ENCODE assay signal across 15 cellular contexts in genomic region chr10:45495438-45496152, GRCh38.
DNase-seq lines count a peak whose midpoint lies in the region; ATAC-seq, FAIRE-seq and TF ChIP-seq lines count a peak whose summit lies in the region.
"Had no signal": no experiment of that assay in that cellular context is flagged by ENCODE, and none has a peak within 500 bp of the region (broad histone marks: within the 10 kb centered on the region; RNA-seq: fewer than 3 reads in every experiment).

No MANE protein-coding gene starts in this region.

- H4K20me1 ChIP-seq in HepG2 (ENCODE audit: insufficient read depth, low read length) (no peaks in the 10 kb centered on the region), fibroblast of lung (ENCODE audit: control insufficient read depth, extremely low read depth, insufficient read depth, low read length) (no peaks in the 10 kb centered on the region)

- CTCF ChIA-PET in HepG2 (lab: Yijun Ruan, JAX; ENCODE audit: low intra/inter-chr PET ratio, low total read pairs): no interaction called here

- TF ChIP-seq EP300 in HepG2 (IDR thresholded peaks at IDR 0.05; ENCODE audit: low read depth in 2 of 2, low read length in 2 of 2): no peak
- no peak for TF ChIP-seq EP300 in HepG2 (CRISPR knock-in tag; IDR thresholded peaks at IDR 0.05; ENCODE audit: borderline replicate concordance)
- no peak for TF ChIP-seq EP300 in suprapubic skin (IDR thresholded peaks at IDR 0.05)

- H3K4me1 ChIP-seq in HepG2 (ENCODE audit: insufficient read depth, low read length) (no peaks in the 10 kb centered on the region), right lobe of liver (no peaks in the 10 kb centered on the region), fibroblast of lung (ENCODE audit: control insufficient read depth, extremely low read depth, insufficient read depth, low read length) (no peaks in the 10 kb centered on the region), suprapubic skin (no peaks in the 10 kb centered on the region)

- 91% methylated on average over 2 of the region's 2 CpGs for WGBS in HepG2 (ENCODE audit: low lambda C conversion rate)
- WGBS in right lobe of liver (ENCODE audit: insufficient coverage, low coverage, low lambda C conversion rate, missing lambda C conversion rate): 93% methylated on average over 2 of the region's 2 CpGs
- 70% methylated on average over 2 of the region's 2 CpGs for WGBS in suprapubic skin

- H3K4me2 ChIP-seq in HepG2 (ENCODE audit: low read depth, low read length): no peak overlapping the region
- H3K4me2 ChIP-seq in fibroblast of lung (ENCODE audit: extremely low read depth, insufficient read depth, low read length): no peak overlapping the region
- H3K4me2 ChIP-seq: KMS-11, SK-N-SH had no signal

- TF ChIP-seq CTCF in HepG2 (CRISPR knock-in tag; IDR thresholded peaks at IDR 0.05): no peak
- no peak for TF ChIP-seq CTCF in right lobe of liver (IDR thresholded peaks at IDR 0.05)
- TF ChIP-seq CTCF in fibroblast of lung (conservative IDR thresholded peaks at IDR 0.05 in 1 of 2, IDR thresholded peaks at IDR 0.05 in 1 of 2; ENCODE audit: low read depth in 1 of 2, low read length in 2 of 2): no peak
- no peak for TF ChIP-seq CTCF in suprapubic skin (IDR thresholded peaks at IDR 0.05)

- ATAC-seq in HepG2 (no peak), right lobe of liver (no peak)

- H3K27ac ChIP-seq in HepG2 (ENCODE audit: extremely low read length, insufficient read depth, low read length) (no peak overlapping the region), right lobe of liver (no peak overlapping the region), fibroblast of lung (ENCODE audit: insufficient read depth, low read length) (no peak overlapping the region), suprapubic skin (no peak overlapping the region)
- H3K27ac ChIP-seq: cardiac muscle cell, KMS-11 had no signal

- BruUV-seq in HepG2 (replicated peaks; lab: Mats Ljungman, UMichigan): no TSS peak

- H3K27me3 ChIP-seq in HepG2 (ENCODE audit: control insufficient read depth in 1 of 2, insufficient read depth in 2 of 2, low read length in 2 of 2): no peaks in the 10 kb centered on the region; a peak in 1 of 5 replicates
- no peaks in the 10 kb centered on the region for H3K27me3 ChIP-seq in right lobe of liver
- H3K27me3 ChIP-seq in fibroblast of lung (ENCODE audit: control insufficient read depth, insufficient read depth, low read length): no peaks in the 10 kb centered on the region
- H3K27me3 ChIP-seq in suprapubic skin: no peaks in the 10 kb centered on the region
- H3K27me3 ChIP-seq: cardiac muscle cell had no signal

- H3K36me3 ChIP-seq in HepG2 (replicated peaks in 1 of 2; ENCODE audit: control insufficient read depth in 1 of 2, insufficient read depth in 2 of 2, low read length in 2 of 2) (no peaks in the 10 kb centered on the region), right lobe of liver (no peaks in the 10 kb centered on the region), fibroblast of lung (ENCODE audit: control insufficient read depth, insufficient read depth, low read length) (no peaks in the 10 kb centered on the region), suprapubic skin (no peaks in the 10 kb centered on the region)
- H3K36me3 ChIP-seq: cardiac muscle cell had no signal

- H3K4me3 ChIP-seq in HepG2 (replicated peaks in 1 of 3; ENCODE audit: insufficient read depth in 1 of 3, low read depth in 2 of 3, low read length in 3 of 3) (no peak overlapping the region), right lobe of liver (no peak overlapping the region), fibroblast of lung (replicated peaks in 1 of 4; ENCODE audit: control extremely low read depth in 1 of 4, insufficient read depth in 1 of 4, low read depth in 3 of 4, low read length in 4 of 4) (no peak overlapping the region), suprapubic skin (no peak overlapping the region)
- H3K4me3 ChIP-seq: cardiac muscle cell had no signal

- intact Hi-C loops in HepG2 (cut with micrococcal nuclease; ENCODE audit: unreplicated experiment) (loop anchor here (2.0 kb wide), 1 partner anchor 25 kb away; no protein-coding TSS in a partner anchor), right lobe of liver (cut with DNase I) (no loop called here)

- TF ChIP-seq POLR2A in HepG2 (IDR thresholded peaks at IDR 0.05; ENCODE audit: insufficient read depth in 1 of 2, low read depth in 2 of 2, low read length in 2 of 2) (no peak), right lobe of liver (IDR thresholded peaks at IDR 0.05) (no peak), suprapubic skin (IDR thresholded peaks at IDR 0.05) (no peak)

- POLR2A ChIA-PET in HepG2 (lab: Yijun Ruan, JAX): interaction anchor here (0.8 kb wide), 1 partner anchor 81 kb away, joined by 4 read pairs; no protein-coding TSS in a partner anchor

- in situ Hi-C loops in HepG2 (cut with HindIII; ENCODE audit: extremely low pct_ligation_motif_present, low pct_unique_long_range_greater_than_20kb): no loop called here

- no peak for FAIRE-seq in HepG2 (lab: Jason Lieb, UNC)

- H3K79me2 ChIP-seq in HepG2 (ENCODE audit: insufficient read depth, low read length) (no peaks in the 10 kb centered on the region), fibroblast of lung (ENCODE audit: control insufficient read depth, insufficient read depth, low read length) (no peaks in the 10 kb centered on the region)

- H3K9me3 ChIP-seq in HepG2 (ENCODE audit: low read length): peaks cover 8% of the 10 kb centered on the region
- peaks cover 0 to 3% (median 0%) of the 10 kb centered on the region in 4 donors for H3K9me3 ChIP-seq in right lobe of liver
- no peaks in the 10 kb centered on the region for H3K9me3 ChIP-seq in fibroblast of lung (ENCODE audit: control insufficient read depth, insufficient read depth, low read depth, low read length)
- no peaks in the 10 kb centered on the region for H3K9me3 ChIP-seq in suprapubic skin

- TF ChIP-seq RAD21 in HepG2 (CRISPR knock-in tag; IDR thresholded peaks at IDR 0.05): no peak

- DNase-seq in HepG2 (ENCODE audit: low spot score) (no peak), right lobe of liver (no peak), RPMI7951 (ENCODE audit: low read depth) (peak; percentile 29), fibroblast of lung (ENCODE audit: low read depth in 2 of 2) (peak; percentile 11), NAMALWA (ENCODE audit: low spot score) (no peak), SHP77 treated with DMSO at 0.1 percent for 48 hours (lab: John Stamatoyannopoulos, UW) (no peak), suprapubic skin (ENCODE audit: low spot score in 2 of 2) (no peak), NCI-H2171 (lab: John Stamatoyannopoulos, UW) (no peak)
- DNase-seq: DMS 273 treated with DMSO at 0.1 percent for 48 hours; NCI-H2081; NK-92 treated with Interleukin-12 subunit alpha and Interleukin-12 subunit beta, amount 100 ng/mL, for 24 hours; occipital lobe; SK-N-SH had no signal

- no peak overlapping the region for H2AFZ ChIP-seq in HepG2 (ENCODE audit: low read length)
- H2AFZ ChIP-seq in fibroblast of lung (ENCODE audit: low read length): no peak overlapping the region

- no peak overlapping the region for H3K9ac ChIP-seq in HepG2 (ENCODE audit: insufficient read depth, low read depth, low read length)
- no peak overlapping the region for H3K9ac ChIP-seq in fibroblast of lung (ENCODE audit: insufficient read depth, low read length)
- H3K9ac ChIP-seq: KMS-11, SK-N-SH had no signal

TF ChIP-seq in HepG2, 621 proteins besides CTCF, POLR2A, EP300 and RAD21 (continues in another document):
- peak; percentile 77 for TF ChIP-seq NFE2L2 (IDR thresholded peaks at IDR 0.05; ENCODE audit: low read length)
- peak; percentile 44 for TF ChIP-seq MAFF (IDR thresholded peaks at IDR 0.05; ENCODE audit: low read depth, low read length)
- peak; percentile 68 to 72 for TF ChIP-seq MAFK (conservative IDR thresholded peaks at IDR 0.05 in 1 of 2, IDR thresholded peaks at IDR 0.05 in 1 of 2; ENCODE audit: low read length in 2 of 2)
- TF ChIP-seq SKI (IDR thresholded peaks at IDR 0.05; ENCODE audit: partially characterized antibody): no peak
- TF ChIP-seq ZNF317 (CRISPR knock-in tag; IDR thresholded peaks at IDR 0.05): peak; percentile 99
- no peak for TF ChIP-seq POGZ (CRISPR knock-in tag; IDR thresholded peaks at IDR 0.05)
- TF ChIP-seq TMF1 (CRISPR knock-in tag; IDR thresholded peaks at IDR 0.05; ENCODE audit: low read depth): no peak

Comparison
In these comparisons a context has a peak if more than half of its experiments do, and no peak if none do; other contexts are left out.
1. DNase-seq: peak in RPMI7951 (single experiment) and fibroblast of lung (2 of 2); none in HepG2 (single experiment), right lobe of liver (0 of 3), NAMALWA (single experiment), SHP77 treated with DMSO at 0.1 percent for 48 hours (single experiment), suprapubic skin (0 of 2) and NCI-H2171 (single experiment).